In the genomic region with DNA sequence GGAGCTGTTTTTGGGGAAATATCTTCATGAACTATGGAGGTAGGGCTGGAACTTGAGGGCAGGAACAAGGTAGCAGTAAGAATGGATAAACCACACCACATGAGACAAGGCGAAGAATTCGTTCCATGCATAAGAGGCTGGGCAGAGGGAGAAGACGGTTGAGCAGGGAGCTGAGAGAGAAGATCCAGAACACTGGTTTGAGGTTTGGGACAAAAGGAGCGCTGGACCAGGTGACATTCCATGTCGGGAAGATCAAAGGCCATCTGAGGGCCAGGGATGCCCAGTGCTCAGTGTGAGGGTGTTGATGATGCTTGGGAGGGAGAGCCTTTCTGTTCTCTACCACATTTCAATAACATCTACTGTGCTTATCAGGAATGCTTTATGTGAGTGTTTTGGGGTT, we compare ENCODE assay signal across 15 cellular contexts. TPM values are rescaled to one million over a fixed set of nuclear protein-coding genes. Genes with fewer than 3 reads are reported as not detected.
"Had no signal": no experiment of that assay in that cellular context is flagged by ENCODE, and none has a peak within 500 bp of the region (broad histone marks: within the 10 kb centered on the region; RNA-seq: fewer than 3 reads in every experiment).

No MANE protein-coding gene starts in this region.

- H3K4me1 ChIP-seq: esophagus squamous epithelium had no signal

- H3K27ac ChIP-seq: esophagus squamous epithelium, SK-N-MC had no signal

- H3K4me3 ChIP-seq: esophagus squamous epithelium, SK-N-MC had no signal

- ATAC-seq: activated CD8-positive, alpha-beta memory T cell treated with anti-CD3 and anti-CD28 coated beads, Interleukin-2, amount 10 ng/mL, durations not matched to agents 7 days and 5 days; activated T-helper 17 cell treated with anti-CD3 and anti-CD28 coated beads, Interleukin-2, amount 50 U/mL, for 72 hours; naive thymus-derived CD8-positive, alpha-beta T cell; stimulated activated naive CD8-positive, alpha-beta T cell treated with anti-CD3 and anti-CD28 coated beads, Interleukin-15, Interleukin-2, amounts not matched to agents 100 U/mL and 50 U/mL, for 24 hours; T-cell had no signal

- H3K36me3 ChIP-seq: esophagus squamous epithelium had no signal

- H3K27me3 ChIP-seq: esophagus squamous epithelium had no signal

- H3K9me3 ChIP-seq: esophagus squamous epithelium had no signal

- DNase-seq: activated CD4-positive, alpha-beta memory T cell treated with anti-CD3 and anti-CD28 coated beads, Interleukin-2, amount 10 ng/mL, durations not matched to agents 7 days and 5 days; activated CD4-positive, alpha-beta T cell treated with anti-CD3 and anti-CD28 coated beads for 48 hours; activated CD4-positive, CD25-positive, alpha-beta regulatory T cell; activated CD8-positive, alpha-beta memory T cell treated with anti-CD3 and anti-CD28 coated beads, Interleukin-2, amount 10 ng/mL, durations not matched to agents 7 days and 5 days; activated naive CD4-positive, alpha-beta T cell; activated naive CD8-positive, alpha-beta T cell treated with anti-CD3 and anti-CD28 coated beads, Interleukin-2, amount 10 ng/mL, durations not matched to agents 7 days and 5 days; activated T-cell treated with anti-CD3 and anti-CD28 coated beads, Interleukin-2, amount 50 U/mL, for 1 hour; effector memory CD4-positive, alpha-beta T cell; esophagus squamous epithelium; naive thymus-derived CD8-positive, alpha-beta T cell; posterior cingulate gyrus; stimulated activated naive CD8-positive, alpha-beta T cell treated with anti-CD3 and anti-CD28 coated beads, Interleukin-15, Interleukin-2, amounts not matched to agents 100 U/mL and 50 U/mL, for 24 hours; T-cell had no signal

RNA-seq across cellular contexts. Expression of a gene that starts 52.8 kb away (rescaled TPM):
- total RNA-seq: activated CD4-positive, alpha-beta memory T cell treated with anti-CD3 and anti-CD28 coated beads, Interleukin-2, amount 10 ng/mL, durations not matched to agents 7 days and 5 days; activated CD8-positive, alpha-beta memory T cell treated with anti-CD3 and anti-CD28 coated beads, Interleukin-2, amount 10 ng/mL, durations not matched to agents 7 days and 5 days; activated naive CD8-positive, alpha-beta T cell treated with anti-CD3 and anti-CD28 coated beads, Interleukin-2, amount 10 ng/mL, durations not matched to agents 7 days and 5 days; activated T-helper 17 cell treated with anti-CD3 and anti-CD28 coated beads, Interleukin-2, amount 50 U/mL, for 72 hours had no signal
